In genomic region chr1:208997726-208998312, GRCh38 we compare ENCODE assay signal across 10 cellular contexts.
A peak's percentile ranks its signal among the peaks of the same experiment; 100 is the strongest.
DNase-seq lines count a peak whose midpoint lies in the region; ATAC-seq and TF ChIP-seq lines count a peak whose summit lies in the region.
"Had no signal": no experiment of that assay in that cellular context is flagged by ENCODE, and none has a peak within 500 bp of the region (broad histone marks: within the 10 kb centered on the region; RNA-seq: fewer than 3 reads in every experiment).

No MANE protein-coding gene starts in this region.

- TF ChIP-seq CTCF in AG10803 (conservative IDR thresholded peaks at IDR 0.05; ENCODE audit: low read length) (peak; percentile 71), GM13977 (IDR thresholded peaks at IDR 0.05; ENCODE audit: extremely low read depth, insufficient read depth, missing control alignments) (peak; percentile 25)

- no peaks in the 10 kb centered on the region for H3K27me3 ChIP-seq in adipocyte (replicated peaks; ENCODE audit: control insufficient read depth, insufficient read depth, low read length)

- H3K36me3 Mint-ChIP-seq in naive thymus-derived CD8-positive, alpha-beta T cell = peaks cover 0 to 1% (median 0%) of the 10 kb centered on the region in 3 donors
- no peaks in the 10 kb centered on the region for H3K36me3 Mint-ChIP-seq in stimulated activated effector memory CD8-positive, alpha-beta T cell treated with anti-CD3 and anti-CD28 coated beads, Interleukin-12 subunit alpha, Interleukin-12 subunit beta, amount 100 ng/mL, for 72 hours

- H3K27ac Mint-ChIP-seq in naive thymus-derived CD8-positive, alpha-beta T cell = no peak overlapping the region
- H3K27ac Mint-ChIP-seq in stimulated activated effector memory CD8-positive, alpha-beta T cell treated with anti-CD3 and anti-CD28 coated beads, Interleukin-12 subunit alpha, Interleukin-12 subunit beta, amount 100 ng/mL, for 72 hours = no peak overlapping the region

- H3K9ac ChIP-seq in adipocyte (ENCODE audit: low read length) = no peak overlapping the region

- in situ Hi-C loops in GM13977 (cut with MboI; ENCODE audit: low pct_unique_long_range_greater_than_20kb, low sequenced_read_pairs, unreplicated experiment) = no loop called here

- no peaks in the 10 kb centered on the region for H3K4me1 ChIP-seq in adipocyte (ENCODE audit: control insufficient read depth, insufficient read depth, low read length)

- no peaks in the 10 kb centered on the region for H3K36me3 ChIP-seq in adipocyte (ENCODE audit: control insufficient read depth, insufficient read depth, low read length, severe bottlenecking)

- H3K9me3 Mint-ChIP-seq in naive thymus-derived CD8-positive, alpha-beta T cell = peaks cover 0 to 10% (median 1%) of the 10 kb centered on the region in 9 donors
- H3K9me3 Mint-ChIP-seq in stimulated activated effector memory CD8-positive, alpha-beta T cell treated with anti-CD3 and anti-CD28 coated beads, Interleukin-12 subunit alpha, Interleukin-12 subunit beta, amount 100 ng/mL, for 72 hours = no peaks in the 10 kb centered on the region

- peaks cover 1 to 13% (median 5%) of the 10 kb centered on the region in 5 donors for H3K27me3 Mint-ChIP-seq in naive thymus-derived CD8-positive, alpha-beta T cell

- ATAC-seq in naive thymus-derived CD8-positive, alpha-beta T cell = no peak
- ATAC-seq in stimulated activated effector memory CD8-positive, alpha-beta T cell treated with anti-CD3 and anti-CD28 coated beads, Interleukin-12 subunit alpha, Interleukin-12 subunit beta, amount 100 ng/mL, for 72 hours = no peak
- ATAC-seq: K562, left ventricle myocardium superior had no signal

- H3K4me1 Mint-ChIP-seq in naive thymus-derived CD8-positive, alpha-beta T cell = no peaks in the 10 kb centered on the region
- no peaks in the 10 kb centered on the region for H3K4me1 Mint-ChIP-seq in stimulated activated effector memory CD8-positive, alpha-beta T cell treated with anti-CD3 and anti-CD28 coated beads, Interleukin-12 subunit alpha, Interleukin-12 subunit beta, amount 100 ng/mL, for 72 hours

- DNase-seq in AG10803 (ENCODE audit: low read depth) (peak; percentile 31), GM13977 (ENCODE audit: low spot score) (no peak), adipocyte (ENCODE audit: low read depth) (peak; percentile 45), iris pigment epithelial cell (ENCODE audit: low read depth) (peak; percentile 5), C1 segment of cervical spinal cord (lab: John Stamatoyannopoulos, UW) (no peak), GF-D8 (lab: John Stamatoyannopoulos, UW) (no peak)
- DNase-seq in naive thymus-derived CD8-positive, alpha-beta T cell = no peak
- DNase-seq in stimulated activated effector memory CD8-positive, alpha-beta T cell treated with anti-CD3 and anti-CD28 coated beads, Interleukin-12 subunit alpha, Interleukin-12 subunit beta, amount 100 ng/mL, for 72 hours (ENCODE audit: low spot score in 2 of 2) = no peak
- DNase-seq: left ventricle myocardium superior had no signal

- H3K9me3 ChIP-seq in adipocyte (ENCODE audit: control insufficient read depth, low read length) = no peaks in the 10 kb centered on the region

- no peak overlapping the region for H3K4me3 ChIP-seq in AG10803 (ENCODE audit: low read length)
- H3K4me3 ChIP-seq in adipocyte (ENCODE audit: low read length) = no peak overlapping the region
- H3K4me3 ChIP-seq: K562 had no signal

- H3K4me3 Mint-ChIP-seq in naive thymus-derived CD8-positive, alpha-beta T cell = no peak overlapping the region
- no peak overlapping the region for H3K4me3 Mint-ChIP-seq in stimulated activated effector memory CD8-positive, alpha-beta T cell treated with anti-CD3 and anti-CD28 coated beads, Interleukin-12 subunit alpha, Interleukin-12 subunit beta, amount 100 ng/mL, for 72 hours

- POLR2A ChIA-PET in naive thymus-derived CD8-positive, alpha-beta T cell (lab: Charles Lee) = no interaction called here

Comparison
In these comparisons a context has a peak if more than half of its experiments do, and no peak if none do; other contexts are left out.
1. DNase-seq: peak in AG10803 (single experiment), adipocyte (single experiment) and iris pigment epithelial cell (single experiment); none in GM13977 (single experiment), naive thymus-derived CD8-positive, alpha-beta T cell (0 of 10), stimulated activated effector memory CD8-positive, alpha-beta T cell treated with anti-CD3 and anti-CD28 coated beads, Interleukin-12 subunit alpha, Interleukin-12 subunit beta, amount 100 ng/mL, for 72 hours (0 of 2), C1 segment of cervical spinal cord (0 of 14) and GF-D8 (single experiment).